Comparison of ENCODE assay signal across 1 cellular context in genomic region chr7:150564045-150564444, GRCh38.
TF ChIP-seq lines count a peak whose summit lies in the region.

No MANE protein-coding gene starts in this region.

TF ChIP-seq in HepG2, 621 proteins besides CTCF, POLR2A, EP300 and RAD21:
- no peak for TF ChIP-seq HNRNPK (IDR thresholded peaks at IDR 0.05; ENCODE audit: low read depth, low read length, poor library complexity, severe bottlenecking)
- TF ChIP-seq ZNF678 (CRISPR knock-in tag; IDR thresholded peaks at IDR 0.05), result no peak
- no peak for TF ChIP-seq REL (CRISPR knock-in tag; conservative IDR thresholded peaks at IDR 0.05)
- no peak for TF ChIP-seq ZMAT5 (CRISPR knock-in tag; IDR thresholded peaks at IDR 0.05; ENCODE audit: borderline replicate concordance, low read depth)
- TF ChIP-seq ZNF33A (CRISPR knock-in tag; IDR thresholded peaks at IDR 0.05; ENCODE audit: borderline replicate concordance), result no peak
- TF ChIP-seq EED (CRISPR knock-in tag; IDR thresholded peaks at IDR 0.05), result no peak
- no peak for TF ChIP-seq ZNF207 (IDR thresholded peaks at IDR 0.05; ENCODE audit: borderline replicate concordance)
- TF ChIP-seq PAWR (CRISPR knock-in tag; IDR thresholded peaks at IDR 0.05; ENCODE audit: borderline replicate concordance), result no peak
- TF ChIP-seq ZFP62 (CRISPR knock-in tag; IDR thresholded peaks at IDR 0.05), result no peak
- no peak for TF ChIP-seq ELF4 (CRISPR knock-in tag; IDR thresholded peaks at IDR 0.05; ENCODE audit: borderline replicate concordance)
